In the genomic region with DNA sequence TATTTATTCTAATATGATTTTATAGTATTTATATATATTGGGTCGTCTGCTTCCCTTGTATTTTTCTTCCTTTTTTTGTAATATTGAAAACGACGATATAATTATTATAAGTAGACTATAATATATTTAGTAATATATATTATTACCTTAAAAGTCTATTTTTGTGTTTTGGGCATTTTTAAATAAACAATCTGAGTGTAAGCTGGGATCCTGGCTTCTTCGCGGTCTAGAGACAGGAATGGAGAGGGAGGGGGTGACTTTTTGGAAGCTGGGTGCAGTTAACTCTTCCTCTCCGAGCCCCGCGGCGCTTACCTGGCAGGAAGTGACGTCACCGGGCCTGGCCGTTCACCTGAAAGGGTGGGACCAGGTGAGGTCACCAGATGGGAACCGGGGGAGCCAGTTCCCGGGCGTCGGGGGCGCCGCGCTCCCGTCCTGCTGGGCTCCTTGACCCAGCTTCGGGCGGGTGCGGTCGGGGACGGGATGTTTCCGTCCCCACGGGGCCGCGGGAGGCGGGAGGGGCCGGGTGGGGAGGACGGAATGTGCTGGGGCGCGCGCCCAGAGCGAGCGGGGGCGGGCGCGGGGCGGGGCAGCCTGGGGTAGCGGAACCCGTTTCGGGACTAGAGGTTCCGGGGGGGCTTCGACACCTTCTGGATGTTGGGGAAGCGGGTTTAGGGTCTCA, we compare ENCODE assay signal across 8 cellular contexts. TPM values are rescaled to one million over a fixed set of nuclear protein-coding genes. Genes with fewer than 3 reads are reported as not detected.
A peak's percentile ranks its signal among the peaks of the same experiment; 100 is the strongest.
DNase-seq lines count a peak whose midpoint lies in the region; ATAC-seq and TF ChIP-seq lines count a peak whose summit lies in the region.

No MANE protein-coding gene starts in this region.

- H3K9ac ChIP-seq in neural cell (ENCODE audit: low read length) (peak overlapping the region; percentile 52), subcutaneous abdominal adipose tissue (ENCODE audit: low read length in 5 of 5) (peak overlapping the region; percentile 93 to 100 (median 100))

- no peak for TF ChIP-seq CTCF in C4-2B (conservative IDR thresholded peaks at IDR 0.05)
- TF ChIP-seq CTCF in fibroblast of pulmonary artery (IDR thresholded peaks at IDR 0.05; ENCODE audit: low read length, missing control alignments) = no peak
- TF ChIP-seq CTCF in neural cell (IDR thresholded peaks at IDR 0.05; ENCODE audit: poor library complexity, severe bottlenecking) = no peak

- H3K36me3 ChIP-seq in neural cell (ENCODE audit: insufficient read depth, low read length) = no peaks in the 10 kb centered on the region
- peaks cover 0 to 22% (median 20%) of the 10 kb centered on the region in 5 donors for H3K36me3 ChIP-seq in subcutaneous abdominal adipose tissue (ENCODE audit: control insufficient read depth in 5 of 5, insufficient read depth in 5 of 5, low read length in 5 of 5)

- peak; percentile 99 for DNase-seq in HT-29 (ENCODE audit: low spot score)
- DNase-seq in OCI-M2 (lab: John Stamatoyannopoulos, UW; ENCODE audit: unreplicated experiment) = peak; percentile 91
- peak; percentile 93 for DNase-seq in activated effector memory CD4-positive, alpha-beta T cell treated with anti-CD3 and anti-CD28 coated beads, Interleukin-2, amount 50 U/mL, for 16 hours
- DNase-seq in fibroblast of pulmonary artery (ENCODE audit: low read depth) = peak; percentile 70

- H3K27me3 ChIP-seq in neural cell (ENCODE audit: insufficient read depth, low read depth, low read length) (peaks cover 52% of the 10 kb centered on the region), subcutaneous abdominal adipose tissue (ENCODE audit: control insufficient read depth in 5 of 5, insufficient read depth in 4 of 5, low read length in 5 of 5) (peaks cover 0 to 4% (median 0%) of the 10 kb centered on the region in 5 donors)

- H2AFZ ChIP-seq in neural cell (ENCODE audit: low read depth, low read length) = no peak overlapping the region

- H3F3A ChIP-seq in neural cell (ENCODE audit: insufficient read depth, low read length, poor library complexity, severe bottlenecking) = no peaks in the 10 kb centered on the region

- no peaks in the 10 kb centered on the region for H4K20me1 ChIP-seq in neural cell (ENCODE audit: insufficient read depth)

- no peak for TF ChIP-seq RAD21 in neural cell (conservative IDR thresholded peaks at IDR 0.05)

- H3K9me3 ChIP-seq in neural cell (ENCODE audit: low read length) (no peaks in the 10 kb centered on the region), subcutaneous abdominal adipose tissue (ENCODE audit: control insufficient read depth in 5 of 5, low read length in 5 of 5) (no peaks in the 10 kb centered on the region)

- H3K27ac ChIP-seq in C4-2B (peak overlapping the region; percentile 80), neural cell (ENCODE audit: low read length) (no peak overlapping the region), subcutaneous abdominal adipose tissue (ENCODE audit: low read depth, low read length) (peak overlapping the region; percentile 99)

- ATAC-seq in GM21723 (IDR thresholded peaks at IDR 0.05; ENCODE audit: unreplicated experiment) = no peak

- peaks cover 9% of the 10 kb centered on the region for H3K79me2 ChIP-seq in neural cell (replicated peaks; ENCODE audit: insufficient read depth, low read length)

- no peaks in the 10 kb centered on the region for H3K9me2 ChIP-seq in neural cell (ENCODE audit: insufficient read depth, low read length)

- TF ChIP-seq EP300 in neural cell (conservative IDR thresholded peaks at IDR 0.05; ENCODE audit: poor library complexity, severe bottlenecking) = no peak

- peaks cover 19 to 53% (median 41%) of the 10 kb centered on the region in 5 donors for H3K4me1 ChIP-seq in subcutaneous abdominal adipose tissue (ENCODE audit: control insufficient read depth in 5 of 5, insufficient read depth in 5 of 5, low read length in 5 of 5)

- H3K4me2 ChIP-seq in neural cell (ENCODE audit: low read length) = peak overlapping the region; percentile 35

- H3K4me3 ChIP-seq in fibroblast of pulmonary artery (replicated peaks; ENCODE audit: low read depth, low read length) = peak overlapping the region; percentile 81
- peak overlapping the region; percentile 67 for H3K4me3 ChIP-seq in neural cell (ENCODE audit: low read length)
- H3K4me3 ChIP-seq in subcutaneous abdominal adipose tissue (ENCODE audit: low read depth in 1 of 5, low read length in 5 of 5) = peak overlapping the region; percentile 98 to 100 (median 99)

TF ChIP-seq in neural cell, 6 proteins besides CTCF, POLR2A, EP300 and RAD21:
- TF ChIP-seq TAF1 (IDR thresholded peaks at IDR 0.05; ENCODE audit: low read depth) (no peak), POLR2AphosphoS5 (IDR thresholded peaks at IDR 0.05) (no peak), MXI1 (conservative IDR thresholded peaks at IDR 0.05; ENCODE audit: poor library complexity, severe bottlenecking) (no peak), SMC3 (conservative IDR thresholded peaks at IDR 0.05; ENCODE audit: poor library complexity) (no peak), EZH2 (IDR thresholded peaks at IDR 0.05; ENCODE audit: borderline replicate concordance, insufficient read depth, low read length, poor library complexity, severe bottlenecking) (no peak)
- TF ChIP-seq, protein P1, sequence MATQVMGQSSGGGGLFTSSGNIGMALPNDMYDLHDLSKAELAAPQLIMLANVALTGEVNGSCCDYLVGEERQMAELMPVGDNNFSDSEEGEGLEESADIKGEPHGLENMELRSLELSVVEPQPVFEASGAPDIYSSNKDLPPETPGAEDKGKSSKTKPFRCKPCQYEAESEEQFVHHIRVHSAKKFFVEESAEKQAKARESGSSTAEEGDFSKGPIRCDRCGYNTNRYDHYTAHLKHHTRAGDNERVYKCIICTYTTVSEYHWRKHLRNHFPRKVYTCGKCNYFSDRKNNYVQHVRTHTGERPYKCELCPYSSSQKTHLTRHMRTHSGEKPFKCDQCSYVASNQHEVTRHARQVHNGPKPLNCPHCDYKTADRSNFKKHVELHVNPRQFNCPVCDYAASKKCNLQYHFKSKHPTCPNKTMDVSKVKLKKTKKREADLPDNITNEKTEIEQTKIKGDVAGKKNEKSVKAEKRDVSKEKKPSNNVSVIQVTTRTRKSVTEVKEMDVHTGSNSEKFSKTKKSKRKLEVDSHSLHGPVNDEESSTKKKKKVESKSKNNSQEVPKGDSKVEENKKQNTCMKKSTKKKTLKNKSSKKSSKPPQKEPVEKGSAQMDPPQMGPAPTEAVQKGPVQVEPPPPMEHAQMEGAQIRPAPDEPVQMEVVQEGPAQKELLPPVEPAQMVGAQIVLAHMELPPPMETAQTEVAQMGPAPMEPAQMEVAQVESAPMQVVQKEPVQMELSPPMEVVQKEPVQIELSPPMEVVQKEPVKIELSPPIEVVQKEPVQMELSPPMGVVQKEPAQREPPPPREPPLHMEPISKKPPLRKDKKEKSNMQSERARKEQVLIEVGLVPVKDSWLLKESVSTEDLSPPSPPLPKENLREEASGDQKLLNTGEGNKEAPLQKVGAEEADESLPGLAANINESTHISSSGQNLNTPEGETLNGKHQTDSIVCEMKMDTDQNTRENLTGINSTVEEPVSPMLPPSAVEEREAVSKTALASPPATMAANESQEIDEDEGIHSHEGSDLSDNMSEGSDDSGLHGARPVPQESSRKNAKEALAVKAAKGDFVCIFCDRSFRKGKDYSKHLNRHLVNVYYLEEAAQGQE (IDR thresholded peaks at IDR 0.05; ENCODE audit: borderline replicate concordance) = no peak

RNA-seq across cellular contexts. Expression of gene ZFP36, which starts 2.7 kb away (rescaled TPM):
- total RNA-seq in HT-29 (2014; rRNA removed; shearing (Covaris generic)) = 124 and 131 TPM in 2 replicates
- polyA plus RNA-seq in neural cell = 0.34 TPM in 1 of 2 replicates, not detected in the other
- 0.24 and 0.35 TPM in 2 replicates for polyA minus RNA-seq in neural cell

RNA-seq across cellular contexts. Expression of gene PLEKHG2, which starts 3.1 kb away (rescaled TPM):
- total RNA-seq in HT-29 (2014; rRNA removed; shearing (Covaris generic)) = 51.0 and 61.2 TPM in 2 replicates
- 14.3 and 23.2 TPM in 2 replicates for polyA plus RNA-seq in neural cell
- 52.1 and 58.4 TPM in 2 replicates for polyA minus RNA-seq in neural cell

RNA-seq across cellular contexts. Expression of gene MED29, which starts 18.2 kb away (rescaled TPM):
- 59.7 and 64.3 TPM in 2 replicates for total RNA-seq in HT-29 (2014; rRNA removed; shearing (Covaris generic))
- 39.5 and 52.1 TPM in 2 replicates for polyA plus RNA-seq in neural cell
- polyA minus RNA-seq in neural cell = 23.4 and 28.2 TPM in 2 replicates

RNA-seq across cellular contexts. Expression of gene PAF1, which starts 18.4 kb away (rescaled TPM):
- 109 and 115 TPM in 2 replicates for total RNA-seq in HT-29 (2014; rRNA removed; shearing (Covaris generic))
- polyA plus RNA-seq in neural cell = 37.3 and 67.2 TPM in 2 replicates
- 31.1 and 35.8 TPM in 2 replicates for polyA minus RNA-seq in neural cell

RNA-seq across cellular contexts. Expression of gene RPS16, which starts 26.4 kb away (rescaled TPM):
- 798 and 1,020 TPM in 2 replicates for total RNA-seq in HT-29 (2014; rRNA removed; shearing (Covaris generic))
- 22.6 and 31.0 TPM in 2 replicates for polyA plus RNA-seq in neural cell
- 24.6 and 24.7 TPM in 2 replicates for polyA minus RNA-seq in neural cell
